In the genomic region with DNA sequence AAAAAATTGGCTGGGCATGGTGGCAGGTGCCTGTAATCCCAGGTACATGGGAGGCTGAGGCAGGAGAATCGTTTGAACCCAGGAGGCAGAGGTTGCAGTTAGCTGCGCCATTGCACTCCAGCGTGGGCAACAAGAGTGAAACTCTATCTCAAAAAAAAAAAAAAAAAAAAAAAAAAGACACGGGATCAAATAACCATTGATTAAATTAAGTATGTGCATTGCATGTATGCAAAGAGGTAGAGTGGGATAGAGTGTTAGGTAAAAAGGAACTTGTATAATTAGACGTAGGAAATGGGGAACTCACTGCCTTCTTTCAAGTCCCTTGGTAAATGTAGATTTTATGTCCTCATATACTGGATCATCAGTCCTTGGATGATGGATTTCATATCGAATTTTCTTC, we compare ENCODE assay signal across 1 cellular context.
TF ChIP-seq lines count a peak whose summit lies in the region.

No MANE protein-coding gene starts in this region.

TF ChIP-seq in SK-N-SH, 30 proteins besides CTCF, POLR2A, EP300 and RAD21 (continued from another document):
- TF ChIP-seq, protein P1, sequence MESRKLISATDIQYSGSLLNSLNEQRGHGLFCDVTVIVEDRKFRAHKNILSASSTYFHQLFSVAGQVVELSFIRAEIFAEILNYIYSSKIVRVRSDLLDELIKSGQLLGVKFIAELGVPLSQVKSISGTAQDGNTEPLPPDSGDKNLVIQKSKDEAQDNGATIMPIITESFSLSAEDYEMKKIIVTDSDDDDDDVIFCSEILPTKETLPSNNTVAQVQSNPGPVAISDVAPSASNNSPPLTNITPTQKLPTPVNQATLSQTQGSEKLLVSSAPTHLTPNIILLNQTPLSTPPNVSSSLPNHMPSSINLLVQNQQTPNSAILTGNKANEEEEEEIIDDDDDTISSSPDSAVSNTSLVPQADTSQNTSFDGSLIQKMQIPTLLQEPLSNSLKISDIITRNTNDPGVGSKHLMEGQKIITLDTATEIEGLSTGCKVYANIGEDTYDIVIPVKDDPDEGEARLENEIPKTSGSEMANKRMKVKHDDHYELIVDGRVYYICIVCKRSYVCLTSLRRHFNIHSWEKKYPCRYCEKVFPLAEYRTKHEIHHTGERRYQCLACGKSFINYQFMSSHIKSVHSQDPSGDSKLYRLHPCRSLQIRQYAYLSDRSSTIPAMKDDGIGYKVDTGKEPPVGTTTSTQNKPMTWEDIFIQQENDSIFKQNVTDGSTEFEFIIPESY (IDR thresholded peaks at IDR 0.05; ENCODE audit: borderline replicate concordance, low read depth), result no peak
- TF ChIP-seq CHD2 (IDR thresholded peaks at IDR 0.05; ENCODE audit: low read length, partially characterized antibody), result no peak
- no peak for TF ChIP-seq RXRA (IDR thresholded peaks at IDR 0.05; ENCODE audit: borderline replicate concordance, low read depth)
- no peak for TF ChIP-seq FOXJ3 (CRISPR knock-in tag; IDR thresholded peaks at IDR 0.05)
- TF ChIP-seq, protein P2, sequence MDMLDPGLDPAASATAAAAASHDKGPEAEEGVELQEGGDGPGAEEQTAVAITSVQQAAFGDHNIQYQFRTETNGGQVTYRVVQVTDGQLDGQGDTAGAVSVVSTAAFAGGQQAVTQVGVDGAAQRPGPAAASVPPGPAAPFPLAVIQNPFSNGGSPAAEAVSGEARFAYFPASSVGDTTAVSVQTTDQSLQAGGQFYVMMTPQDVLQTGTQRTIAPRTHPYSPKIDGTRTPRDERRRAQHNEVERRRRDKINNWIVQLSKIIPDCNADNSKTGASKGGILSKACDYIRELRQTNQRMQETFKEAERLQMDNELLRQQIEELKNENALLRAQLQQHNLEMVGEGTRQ (IDR thresholded peaks at IDR 0.05; ENCODE audit: borderline replicate concordance, low read depth, low read length), result no peak
- TF ChIP-seq FOXM1 (IDR thresholded peaks at IDR 0.05; ENCODE audit: low read depth), result no peak
- TF ChIP-seq, protein P3, sequence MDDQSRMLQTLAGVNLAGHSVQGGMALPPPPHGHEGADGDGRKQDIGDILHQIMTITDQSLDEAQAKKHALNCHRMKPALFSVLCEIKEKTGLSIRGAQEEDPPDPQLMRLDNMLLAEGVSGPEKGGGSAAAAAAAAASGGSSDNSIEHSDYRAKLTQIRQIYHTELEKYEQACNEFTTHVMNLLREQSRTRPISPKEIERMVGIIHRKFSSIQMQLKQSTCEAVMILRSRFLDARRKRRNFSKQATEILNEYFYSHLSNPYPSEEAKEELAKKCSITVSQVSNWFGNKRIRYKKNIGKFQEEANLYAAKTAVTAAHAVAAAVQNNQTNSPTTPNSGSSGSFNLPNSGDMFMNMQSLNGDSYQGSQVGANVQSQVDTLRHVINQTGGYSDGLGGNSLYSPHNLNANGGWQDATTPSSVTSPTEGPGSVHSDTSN (IDR thresholded peaks at IDR 0.05), result no peak
- TF ChIP-seq GATA2 (CRISPR knock-in tag; IDR thresholded peaks at IDR 0.05), result no peak
- no peak for TF ChIP-seq GABPA (IDR thresholded peaks at IDR 0.05; ENCODE audit: low read depth)
- no peak for TF ChIP-seq POLR2AphosphoS5 (IDR thresholded peaks at IDR 0.05; ENCODE audit: low read depth, low read length)
- TF ChIP-seq, protein P4, sequence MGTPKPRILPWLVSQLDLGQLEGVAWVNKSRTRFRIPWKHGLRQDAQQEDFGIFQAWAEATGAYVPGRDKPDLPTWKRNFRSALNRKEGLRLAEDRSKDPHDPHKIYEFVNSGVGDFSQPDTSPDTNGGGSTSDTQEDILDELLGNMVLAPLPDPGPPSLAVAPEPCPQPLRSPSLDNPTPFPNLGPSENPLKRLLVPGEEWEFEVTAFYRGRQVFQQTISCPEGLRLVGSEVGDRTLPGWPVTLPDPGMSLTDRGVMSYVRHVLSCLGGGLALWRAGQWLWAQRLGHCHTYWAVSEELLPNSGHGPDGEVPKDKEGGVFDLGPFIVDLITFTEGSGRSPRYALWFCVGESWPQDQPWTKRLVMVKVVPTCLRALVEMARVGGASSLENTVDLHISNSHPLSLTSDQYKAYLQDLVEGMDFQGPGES (IDR thresholded peaks at IDR 0.05; ENCODE audit: low read depth, low read length), result no peak
- TF ChIP-seq, protein P5, sequence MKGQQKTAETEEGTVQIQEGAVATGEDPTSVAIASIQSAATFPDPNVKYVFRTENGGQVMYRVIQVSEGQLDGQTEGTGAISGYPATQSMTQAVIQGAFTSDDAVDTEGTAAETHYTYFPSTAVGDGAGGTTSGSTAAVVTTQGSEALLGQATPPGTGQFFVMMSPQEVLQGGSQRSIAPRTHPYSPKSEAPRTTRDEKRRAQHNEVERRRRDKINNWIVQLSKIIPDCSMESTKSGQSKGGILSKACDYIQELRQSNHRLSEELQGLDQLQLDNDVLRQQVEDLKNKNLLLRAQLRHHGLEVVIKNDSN (IDR thresholded peaks at IDR 0.05; ENCODE audit: borderline replicate concordance, low read depth), result no peak
- TF ChIP-seq NFIC (IDR thresholded peaks at IDR 0.05; ENCODE audit: borderline replicate concordance), result no peak
TF ChIP-seq in SK-N-SH: peak in this region for 0.
